In genomic region chr17:58902312-58902711, GRCh38 we compare ENCODE assay signal across 7 cellular contexts.
"Had no signal": no experiment of that assay in that cellular context is flagged by ENCODE, and none has a peak within 500 bp of the region (broad histone marks: within the 10 kb centered on the region; RNA-seq: fewer than 3 reads in every experiment).

No MANE protein-coding gene starts in this region.

- FAIRE-seq: GM12878, GM12891, GM12892, GM18507, GM19239 had no signal

- DNase-seq: GDM1, GF-D8 had no signal

- H3K4me3 ChIP-seq: GM12878 had no signal

- ATAC-seq: GM12878 had no signal
